19 cellular contexts compared by ENCODE assay signal in the genomic region with DNA sequence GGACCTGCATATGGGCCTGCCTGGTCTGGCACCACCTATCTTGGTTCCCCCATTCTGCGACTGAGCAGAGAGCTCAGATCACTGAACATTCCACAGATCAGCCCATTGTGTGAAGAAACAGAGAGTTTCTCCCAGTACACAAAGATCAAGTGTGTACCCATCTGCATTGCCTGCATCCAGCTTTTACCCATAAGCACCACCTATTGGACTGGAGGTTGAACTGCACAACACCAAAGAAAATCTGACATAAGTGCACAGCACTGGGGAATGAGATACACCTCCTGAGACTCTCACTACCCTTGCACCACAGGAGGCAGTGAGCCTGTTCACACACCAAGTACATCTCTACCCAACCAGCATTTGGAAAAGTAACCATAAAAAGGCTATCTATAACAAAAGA.
DNase-seq lines count a peak whose midpoint lies in the region; ATAC-seq and TF ChIP-seq lines count a peak whose summit lies in the region.
"Had no signal": no experiment of that assay in that cellular context is flagged by ENCODE, and none has a peak within 500 bp of the region (broad histone marks: within the 10 kb centered on the region; RNA-seq: fewer than 3 reads in every experiment).

No MANE protein-coding gene starts in this region.

- WGBS in mesendoderm (ENCODE audit: extremely low coverage, insufficient coverage, low lambda C conversion rate): no CpG with 5 or more reads among the region's 1 CpG

- H2BK120ac ChIP-seq in mesendoderm (ENCODE audit: low read depth, low read length): no peak overlapping the region

- no peak overlapping the region for H3K56ac ChIP-seq in mesendoderm (ENCODE audit: low read length)

- H3K79me2 ChIP-seq in HCT116 (ENCODE audit: insufficient read depth, low read length) (no peaks in the 10 kb centered on the region), mesendoderm (ENCODE audit: control insufficient read depth, insufficient read depth, low read length) (no peaks in the 10 kb centered on the region)

- H2AFZ ChIP-seq in HCT116 (ENCODE audit: low read depth, low read length, poor library complexity, severe bottlenecking): no peak overlapping the region

- H3K36me3 ChIP-seq in HCT116 (ENCODE audit: control insufficient read depth in 1 of 2, insufficient read depth in 2 of 2, low read length in 2 of 2) (no peaks in the 10 kb centered on the region), mesendoderm (ENCODE audit: control insufficient read depth, insufficient read depth, low read length) (no peaks in the 10 kb centered on the region), Peyer's patch (no peaks in the 10 kb centered on the region)
- H3K36me3 ChIP-seq: SJCRH30 had no signal

- H4K20me1 ChIP-seq in HCT116 (ENCODE audit: insufficient read depth): no peaks in the 10 kb centered on the region

- H3K27ac ChIP-seq in HCT116 (ENCODE audit: low read depth, low read length): no peak overlapping the region
- no peak overlapping the region for H3K27ac ChIP-seq in mesendoderm (ENCODE audit: low read depth, low read length)
- no peak overlapping the region for H3K27ac ChIP-seq in Peyer's patch
- H3K27ac ChIP-seq: epithelial cell of prostate, psoas muscle, SJCRH30 had no signal

- no peaks in the 10 kb centered on the region for H3K9me2 ChIP-seq in HCT116 (ENCODE audit: insufficient read depth)

- no peak overlapping the region for H2BK15ac ChIP-seq in mesendoderm (replicated peaks; ENCODE audit: low read depth)

- RAD21 ChIA-PET in HCT116 (lab: Charles Lee; ENCODE audit: low non-redundant PET in 1 of 2, low total read pairs in 2 of 2, uncharacterized antibody in 2 of 2, unreplicated experiment in 2 of 2): no interaction called here

- no peak overlapping the region for H3K4ac ChIP-seq in mesendoderm (ENCODE audit: low read depth, low read length)

- H3K9ac ChIP-seq in HCT116 (ENCODE audit: low read length) (no peak overlapping the region), mesendoderm (ENCODE audit: low read length) (no peak overlapping the region)

- in situ Hi-C loops in G401 (cut with HindIII; ENCODE audit: low sequenced_read_pairs): no loop called here

- intact Hi-C loops in HCT116 (cut with micrococcal nuclease): no loop called here

- ATAC-seq in HCT116 (peak; percentile 47; the same call in 1 of the 2 replicates), HG02852 (IDR thresholded peaks at IDR 0.05; ENCODE audit: unreplicated experiment) (no peak)
- ATAC-seq: left colon, psoas muscle had no signal

- no peak overlapping the region for H3K4me3 ChIP-seq in GM12865 (ENCODE audit: low read depth, low read length)
- H3K4me3 ChIP-seq in HCT116 (replicated peaks in 1 of 2; ENCODE audit: low read depth in 1 of 2, low read length in 2 of 2): no peak overlapping the region
- H3K4me3 ChIP-seq in mesendoderm (ENCODE audit: low read length): no peak overlapping the region
- H3K4me3 ChIP-seq in Peyer's patch: no peak overlapping the region
- H3K4me3 ChIP-seq: psoas muscle, SJCRH30 had no signal

- no peak overlapping the region for H2BK5ac ChIP-seq in mesendoderm (ENCODE audit: low read length)

- no peak overlapping the region for H4K5ac ChIP-seq in mesendoderm (ENCODE audit: low read length)

- DNase-seq in GM12865 (ENCODE audit: low read depth) (no peak), HCT116 (ENCODE audit: low read depth, low spot score) (no peak), NCI-H69 (lab: John Stamatoyannopoulos, UW) (peak; percentile 24), mesendoderm (peak; percentile 8), G401 (ENCODE audit: low spot score) (no peak), Peyer's patch (no peak)
- DNase-seq: activated CD8-positive, alpha-beta memory T cell treated with anti-CD3 and anti-CD28 coated beads for 24 hours; activated effector memory CD4-positive, alpha-beta T cell treated with Interleukin-2 at 50 U/mL for 16 hours; anterior cingulate cortex; DMS153; KG1; left colon; NCI-H1930; NCI-H774; psoas muscle; substantia nigra had no signal

- POLR2A ChIA-PET in HCT116 (lab: Charles Lee): no interaction called here

- H3K27me3 ChIP-seq in HCT116 (ENCODE audit: insufficient read depth, low read length) (no peaks in the 10 kb centered on the region), mesendoderm (ENCODE audit: insufficient read depth, low read length, poor library complexity) (no peaks in the 10 kb centered on the region), Peyer's patch (no peaks in the 10 kb centered on the region)
- H3K27me3 ChIP-seq: SJCRH30 had no signal

- no peak overlapping the region for H3K18ac ChIP-seq in mesendoderm (ENCODE audit: low read length)

- CTCF ChIA-PET in HCT116 (lab: Charles Lee): no interaction called here

- BruUV-seq in HCT116 (replicated peaks; lab: Mats Ljungman, UMichigan): no TSS peak

- H3K23ac ChIP-seq in mesendoderm (ENCODE audit: low read length): no peak overlapping the region

- TF ChIP-seq CTCF in GM12865 (IDR thresholded peaks at IDR 0.05; ENCODE audit: insufficient read depth, low read depth, low read length, missing control alignments) (peak; percentile 12), HCT116 (IDR thresholded peaks at IDR 0.05 in 2 of 3, conservative IDR thresholded peaks at IDR 0.05 in 1 of 3; ENCODE audit: borderline replicate concordance in 1 of 3, insufficient read depth in 1 of 3, low read depth in 2 of 3, low read length in 2 of 3) (peak in 2 of 3 experiments; percentile 20 to 29; a peak in 2 of 6 replicates), Peyer's patch (IDR thresholded peaks at IDR 0.05) (no peak)

- H3K4me1 ChIP-seq in HCT116 (ENCODE audit: control insufficient read depth in 1 of 2, insufficient read depth in 2 of 2, low read length in 2 of 2) (no peaks in the 10 kb centered on the region), mesendoderm (ENCODE audit: control insufficient read depth, low read depth, low read length) (no peaks in the 10 kb centered on the region), Peyer's patch (no peaks in the 10 kb centered on the region)
- H3K4me1 ChIP-seq: psoas muscle had no signal

- TF ChIP-seq POLR2A in HCT116 (IDR thresholded peaks at IDR 0.05; ENCODE audit: borderline replicate concordance, extremely low read depth, insufficient read depth, insufficient read length) (no peak), Peyer's patch (IDR thresholded peaks at IDR 0.05) (no peak)

- H3K9me3 ChIP-seq in HCT116 (ENCODE audit: control insufficient read depth in 1 of 2, insufficient read depth in 1 of 2, low read depth in 1 of 2, low read length in 2 of 2) (no peaks in the 10 kb centered on the region), Peyer's patch (no peaks in the 10 kb centered on the region)
- H3K9me3 ChIP-seq: psoas muscle, SJCRH30 had no signal

- H2AK5ac ChIP-seq in mesendoderm (ENCODE audit: low read length): no peak overlapping the region

- H4K8ac ChIP-seq in mesendoderm (ENCODE audit: low read depth, low read length): no peak overlapping the region

- H3K4me2 ChIP-seq in HCT116 (ENCODE audit: low read length) (no peak overlapping the region), mesendoderm (ENCODE audit: low read length) (no peak overlapping the region)

- no peaks in the 10 kb centered on the region for H3K79me1 ChIP-seq in mesendoderm (ENCODE audit: low read length)

- no peak for TF ChIP-seq RAD21 in HCT116 (IDR thresholded peaks at IDR 0.05; ENCODE audit: low read depth)

TF ChIP-seq in HCT116, 20 proteins besides CTCF, POLR2A, EP300 and RAD21:
- TF ChIP-seq, protein P1, sequence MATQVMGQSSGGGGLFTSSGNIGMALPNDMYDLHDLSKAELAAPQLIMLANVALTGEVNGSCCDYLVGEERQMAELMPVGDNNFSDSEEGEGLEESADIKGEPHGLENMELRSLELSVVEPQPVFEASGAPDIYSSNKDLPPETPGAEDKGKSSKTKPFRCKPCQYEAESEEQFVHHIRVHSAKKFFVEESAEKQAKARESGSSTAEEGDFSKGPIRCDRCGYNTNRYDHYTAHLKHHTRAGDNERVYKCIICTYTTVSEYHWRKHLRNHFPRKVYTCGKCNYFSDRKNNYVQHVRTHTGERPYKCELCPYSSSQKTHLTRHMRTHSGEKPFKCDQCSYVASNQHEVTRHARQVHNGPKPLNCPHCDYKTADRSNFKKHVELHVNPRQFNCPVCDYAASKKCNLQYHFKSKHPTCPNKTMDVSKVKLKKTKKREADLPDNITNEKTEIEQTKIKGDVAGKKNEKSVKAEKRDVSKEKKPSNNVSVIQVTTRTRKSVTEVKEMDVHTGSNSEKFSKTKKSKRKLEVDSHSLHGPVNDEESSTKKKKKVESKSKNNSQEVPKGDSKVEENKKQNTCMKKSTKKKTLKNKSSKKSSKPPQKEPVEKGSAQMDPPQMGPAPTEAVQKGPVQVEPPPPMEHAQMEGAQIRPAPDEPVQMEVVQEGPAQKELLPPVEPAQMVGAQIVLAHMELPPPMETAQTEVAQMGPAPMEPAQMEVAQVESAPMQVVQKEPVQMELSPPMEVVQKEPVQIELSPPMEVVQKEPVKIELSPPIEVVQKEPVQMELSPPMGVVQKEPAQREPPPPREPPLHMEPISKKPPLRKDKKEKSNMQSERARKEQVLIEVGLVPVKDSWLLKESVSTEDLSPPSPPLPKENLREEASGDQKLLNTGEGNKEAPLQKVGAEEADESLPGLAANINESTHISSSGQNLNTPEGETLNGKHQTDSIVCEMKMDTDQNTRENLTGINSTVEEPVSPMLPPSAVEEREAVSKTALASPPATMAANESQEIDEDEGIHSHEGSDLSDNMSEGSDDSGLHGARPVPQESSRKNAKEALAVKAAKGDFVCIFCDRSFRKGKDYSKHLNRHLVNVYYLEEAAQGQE (IDR thresholded peaks at IDR 0.05; ENCODE audit: low read depth): no peak
- TF ChIP-seq POLR2AphosphoS5 (IDR thresholded peaks at IDR 0.05; ENCODE audit: low read depth, low read length) (no peak), ZFX (IDR thresholded peaks at IDR 0.05) (no peak), YY1 (IDR thresholded peaks at IDR 0.05; ENCODE audit: extremely low read depth, insufficient replicate concordance, low read depth, low read length) (no peak), ZNF274 (IDR thresholded peaks at IDR 0.05; ENCODE audit: low read depth, low read length) (no peak), SRF (IDR thresholded peaks at IDR 0.05; ENCODE audit: low read depth) (no peak)

Comparison
In these comparisons a context has a peak if more than half of its experiments do, and no peak if none do; other contexts are left out.
1. DNase-seq: peak in NCI-H69 (single experiment) and mesendoderm (single experiment); none in GM12865 (single experiment), HCT116 (single experiment), G401 (single experiment) and Peyer's patch (0 of 3).
2. CTCF ChIP-seq: peak in GM12865 (single experiment) and HCT116 (2 of 3); none in Peyer's patch (0 of 6).